28 cellular contexts compared by ENCODE assay signal in genomic region chr5:149376711-149377447, GRCh38. TPM values are rescaled to one million over a fixed set of nuclear protein-coding genes. Genes with fewer than 3 reads are reported as not detected.
"Had no signal": no experiment of that assay in that cellular context is flagged by ENCODE, and none has a peak within 500 bp of the region (broad histone marks: within the 10 kb centered on the region; RNA-seq: fewer than 3 reads in every experiment).

No MANE protein-coding gene starts in this region.

- H3K4me1 ChIP-seq: parathyroid adenoma had no signal

- H3K4me3 ChIP-seq: left ventricle myocardium inferior, right atrium auricular region, spleen, testis, uterus had no signal

- ATAC-seq: esophagus mucosa; stimulated activated naive CD8-positive, alpha-beta T cell treated with anti-CD3 and anti-CD28 coated beads, Interleukin-15, Interleukin-2, amounts not matched to agents 100 U/mL and 50 U/mL, for 24 hours had no signal

- H3K27me3 ChIP-seq: brain microvascular endothelial cell, right atrium auricular region, testis, uterus had no signal

- H3K79me2 ChIP-seq: parathyroid adenoma had no signal

- H3K9me3 ChIP-seq: left ventricle myocardium inferior, right atrium auricular region, spleen, testis, uterus had no signal

- H3K36me3 ChIP-seq: brain microvascular endothelial cell, left ventricle myocardium inferior, right atrium auricular region, spleen, uterus, WERI-Rb-1 had no signal

- DNase-seq: activated CD4-positive, alpha-beta memory T cell treated with anti-CD3 and anti-CD28 coated beads, Interleukin-2, amount 10 ng/mL, durations not matched to agents 7 days and 5 days; activated CD4-positive, alpha-beta T cell treated with anti-CD3 and anti-CD28 coated beads, Interleukin-2, amount 10 ng/mL, durations not matched to agents 24 days and 14 days; activated CD4-positive, CD25-positive, alpha-beta regulatory T cell treated with anti-CD3 and anti-CD28 coated beads, Interleukin-2, amount 50 U/mL, for 72 hours; activated CD8-positive, alpha-beta memory T cell treated with anti-CD3 and anti-CD28 coated beads, Interleukin-2, amount 50 U/mL, for 48 hours; activated gamma-delta T cell; activated naive CD4-positive, alpha-beta T cell treated with anti-CD3 and anti-CD28 coated beads, Interleukin-2, amount 10 ng/mL, durations not matched to agents 7 days and 5 days; activated naive CD8-positive, alpha-beta T cell treated with anti-CD3 and anti-CD28 coated beads, Interleukin-2, amount 10 ng/mL, durations not matched to agents 7 days and 5 days; activated T-cell treated with anti-CD3 and anti-CD28 coated beads, Interleukin-2, amount 50 U/mL, for 24 hours; brain microvascular endothelial cell; caudate nucleus; foreskin melanocyte; left ventricle myocardium inferior; mammary epithelial cell; naive B cell; nucleus accumbens; spleen; stimulated activated CD4-positive, alpha-beta T cell treated with anti-CD3 and anti-CD28 coated beads, Interleukin-2, amount 100 ng/mL, for 48 hours; stimulated activated naive CD8-positive, alpha-beta T cell treated with anti-CD3 and anti-CD28 coated beads, Interleukin-15, Interleukin-2, amounts not matched to agents 100 U/mL and 50 U/mL, for 24 hours; SW 1271; T-helper 9 cell; testis; WERI-Rb-1 had no signal

- H3K27ac ChIP-seq: brain microvascular endothelial cell, left ventricle myocardium inferior, parathyroid adenoma, right atrium auricular region, spleen, WERI-Rb-1 had no signal

- H2AFZ ChIP-seq: parathyroid adenoma had no signal

RNA-seq across cellular contexts. Expression of gene IL17B, which starts 2.2 kb away (rescaled TPM):
- total RNA-seq: activated CD4-positive, alpha-beta memory T cell treated with anti-CD3 and anti-CD28 coated beads, Interleukin-2, amount 10 ng/mL, durations not matched to agents 7 days and 5 days; activated CD4-positive, alpha-beta T cell treated with anti-CD3 and anti-CD28 coated beads, Interleukin-2, amount 10 ng/mL, durations not matched to agents 24 days and 14 days; activated naive CD8-positive, alpha-beta T cell treated with anti-CD3 and anti-CD28 coated beads, Interleukin-2, amount 10 ng/mL, durations not matched to agents 7 days and 5 days; left ventricle myocardium inferior; mesothelial cell of epicardium; pulmonary artery endothelial cell had no signal
